Comparison of ENCODE assay signal across 14 cellular contexts in the genomic region with DNA sequence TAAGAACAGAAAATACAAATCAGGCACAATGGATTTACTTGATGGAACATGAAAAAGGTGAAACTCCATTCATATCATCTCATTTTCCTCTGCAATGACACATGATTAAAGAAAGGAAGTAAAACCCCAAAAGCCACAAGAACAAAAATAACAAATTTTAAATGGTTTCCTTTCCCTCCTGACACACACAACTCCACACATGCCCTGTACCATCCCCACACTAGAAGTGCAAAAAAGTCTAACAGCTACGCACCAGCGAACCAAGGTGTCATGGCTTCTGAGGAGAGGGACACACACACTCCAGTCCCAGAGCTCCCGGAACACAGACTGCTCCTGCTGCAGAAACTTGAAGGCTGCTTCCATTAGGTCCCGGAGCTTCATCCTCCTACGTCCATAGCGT. TPM values are rescaled to one million over a fixed set of nuclear protein-coding genes. Genes with fewer than 3 reads are reported as not detected.
A peak's percentile ranks its signal among the peaks of the same experiment; 100 is the strongest.
DNase-seq lines count a peak whose midpoint lies in the region; ATAC-seq, FAIRE-seq and TF ChIP-seq lines count a peak whose summit lies in the region.
"Had no signal": no experiment of that assay in that cellular context is flagged by ENCODE, and none has a peak within 500 bp of the region (broad histone marks: within the 10 kb centered on the region; RNA-seq: fewer than 3 reads in every experiment).

No MANE protein-coding gene starts in this region.

- POLR2A ChIA-PET in activated CD4-positive, alpha-beta T cell treated with anti-CD3 and anti-CD28 coated beads, Interleukin-2, amount 10 ng/mL, durations not matched to agents 7 days and 5 days (lab: Charles Lee): no interaction called here
- POLR2A ChIA-PET in activated CD4-positive, alpha-beta memory T cell treated with anti-CD3 and anti-CD28 coated beads for 36 hours (lab: Charles Lee): interaction anchor here (1.7 kb wide), 1 partner anchor 25 kb away, joined by 4 read pairs; the partner anchor contains the start of gene MDN1

- H3K27ac ChIP-seq in kidney (ENCODE audit: low read depth in 2 of 2, low read length in 2 of 2): no peak overlapping the region
- H3K27ac ChIP-seq: brain microvascular endothelial cell, neural progenitor cell, upper lobe of left lung had no signal

- peak; percentile 49 for DNase-seq in activated CD4-positive, alpha-beta T cell treated with anti-CD3 and anti-CD28 coated beads, Interleukin-2, amount 10 ng/mL, durations not matched to agents 7 days and 5 days
- no peak for DNase-seq in activated CD4-positive, alpha-beta T cell treated with anti-CD3 and anti-CD28 coated beads for 1 hour
- DNase-seq in activated CD4-positive, alpha-beta memory T cell treated with anti-CD3 and anti-CD28 coated beads for 36 hours: peak; percentile 29
- no peak for DNase-seq in natural killer cell treated with Interleukin-12 subunit alpha and Interleukin-12 subunit beta and Interleukin-15 and Interleukin-18, amount 100 ng/mL, for 72 hours (ENCODE audit: low spot score)
- DNase-seq in kidney: no peak
- no peak for DNase-seq in dermis blood vessel endothelial cell
- DNase-seq: brain microvascular endothelial cell, upper lobe of left lung had no signal

- no peaks in the 10 kb centered on the region for H3K4me1 ChIP-seq in kidney (ENCODE audit: control insufficient read depth in 1 of 2, insufficient read depth in 1 of 2, low read depth in 1 of 2, low read length in 2 of 2)
- H3K4me1 ChIP-seq: neural progenitor cell, upper lobe of left lung had no signal

- intact Hi-C loops in activated CD4-positive, alpha-beta memory T cell treated with anti-CD3 and anti-CD28 coated beads for 36 hours (cut with micrococcal nuclease): no loop called here
- intact Hi-C loops in kidney (cut with DNase I): no loop called here

- H3K36me3 ChIP-seq in kidney (ENCODE audit: control insufficient read depth in 1 of 2, insufficient read depth in 2 of 2, low read length in 2 of 2): peaks cover 10 to 14% of the 10 kb centered on the region in 2 donors

- no peaks in the 10 kb centered on the region for H3K9me3 ChIP-seq in kidney (ENCODE audit: control insufficient read depth in 1 of 2, low read length in 2 of 2)
- H3K9me3 ChIP-seq: upper lobe of left lung had no signal

- H3K27me3 Mint-ChIP-seq in activated CD4-positive, alpha-beta T cell treated with anti-CD3 and anti-CD28 coated beads, Interleukin-2, amount 10 ng/mL, durations not matched to agents 7 days and 5 days: no peaks in the 10 kb centered on the region
- no peaks in the 10 kb centered on the region for H3K27me3 Mint-ChIP-seq in activated CD4-positive, alpha-beta memory T cell treated with anti-CD3 and anti-CD28 coated beads for 36 hours
- no peaks in the 10 kb centered on the region for H3K27me3 Mint-ChIP-seq in natural killer cell treated with Interleukin-12 subunit alpha and Interleukin-12 subunit beta and Interleukin-15 and Interleukin-18, amount 100 ng/mL, for 72 hours

- peak overlapping the region; percentile 88 for H3K27ac Mint-ChIP-seq in activated CD4-positive, alpha-beta T cell treated with anti-CD3 and anti-CD28 coated beads, Interleukin-2, amount 10 ng/mL, durations not matched to agents 7 days and 5 days
- H3K27ac Mint-ChIP-seq in activated CD4-positive, alpha-beta memory T cell treated with anti-CD3 and anti-CD28 coated beads for 36 hours: peak overlapping the region; percentile 14
- peak overlapping the region; percentile 57 to 86 for H3K27ac Mint-ChIP-seq in natural killer cell treated with Interleukin-12 subunit alpha and Interleukin-12 subunit beta and Interleukin-15 and Interleukin-18, amount 100 ng/mL, for 72 hours
- H3K27ac Mint-ChIP-seq: neural progenitor cell had no signal

- H3K4me3 ChIP-seq in kidney (ENCODE audit: low read length in 2 of 2): no peak overlapping the region
- H3K4me3 ChIP-seq: neural progenitor cell, skin epidermis, upper lobe of left lung had no signal

- H3K36me3 Mint-ChIP-seq in activated CD4-positive, alpha-beta T cell treated with anti-CD3 and anti-CD28 coated beads, Interleukin-2, amount 10 ng/mL, durations not matched to agents 7 days and 5 days (ENCODE audit: low read depth): peaks cover 62% of the 10 kb centered on the region
- H3K36me3 Mint-ChIP-seq in activated CD4-positive, alpha-beta memory T cell treated with anti-CD3 and anti-CD28 coated beads for 36 hours: peaks cover 46% of the 10 kb centered on the region
- peaks cover 15% of the 10 kb centered on the region for H3K36me3 Mint-ChIP-seq in natural killer cell treated with Interleukin-12 subunit alpha and Interleukin-12 subunit beta and Interleukin-15 and Interleukin-18, amount 100 ng/mL, for 72 hours

- peak overlapping the region; percentile 55 for H3K4me3 Mint-ChIP-seq in activated CD4-positive, alpha-beta T cell treated with anti-CD3 and anti-CD28 coated beads, Interleukin-2, amount 10 ng/mL, durations not matched to agents 7 days and 5 days
- peak overlapping the region; percentile 25 for H3K4me3 Mint-ChIP-seq in activated CD4-positive, alpha-beta memory T cell treated with anti-CD3 and anti-CD28 coated beads for 36 hours
- peak overlapping the region; percentile 48 for H3K4me3 Mint-ChIP-seq in natural killer cell treated with Interleukin-12 subunit alpha and Interleukin-12 subunit beta and Interleukin-15 and Interleukin-18, amount 100 ng/mL, for 72 hours
- H3K4me3 Mint-ChIP-seq: neural progenitor cell had no signal

- H3K9ac ChIP-seq in kidney (ENCODE audit: low read length in 2 of 2): no peak overlapping the region
- H3K9ac ChIP-seq: neural progenitor cell had no signal

- H3K9me3 Mint-ChIP-seq in activated CD4-positive, alpha-beta T cell treated with anti-CD3 and anti-CD28 coated beads, Interleukin-2, amount 10 ng/mL, durations not matched to agents 7 days and 5 days: no peaks in the 10 kb centered on the region
- no peaks in the 10 kb centered on the region for H3K9me3 Mint-ChIP-seq in activated CD4-positive, alpha-beta memory T cell treated with anti-CD3 and anti-CD28 coated beads for 36 hours
- no peaks in the 10 kb centered on the region for H3K9me3 Mint-ChIP-seq in natural killer cell treated with Interleukin-12 subunit alpha and Interleukin-12 subunit beta and Interleukin-15 and Interleukin-18, amount 100 ng/mL, for 72 hours
- H3K9me3 Mint-ChIP-seq: neural progenitor cell had no signal

- peaks cover 33% of the 10 kb centered on the region for H3K4me1 Mint-ChIP-seq in activated CD4-positive, alpha-beta T cell treated with anti-CD3 and anti-CD28 coated beads, Interleukin-2, amount 10 ng/mL, durations not matched to agents 7 days and 5 days
- peaks cover 25% of the 10 kb centered on the region for H3K4me1 Mint-ChIP-seq in activated CD4-positive, alpha-beta memory T cell treated with anti-CD3 and anti-CD28 coated beads for 36 hours (ENCODE audit: low read depth)
- peaks cover 21 to 24% of the 10 kb centered on the region in 2 donors for H3K4me1 Mint-ChIP-seq in natural killer cell treated with Interleukin-12 subunit alpha and Interleukin-12 subunit beta and Interleukin-15 and Interleukin-18, amount 100 ng/mL, for 72 hours (ENCODE audit: low read depth in 2 of 2)
- H3K4me1 Mint-ChIP-seq: neural progenitor cell had no signal

- peak; percentile 39 for ATAC-seq in HG03469 (IDR thresholded peaks at IDR 0.05; ENCODE audit: unreplicated experiment)
- ATAC-seq in natural killer cell treated with Interleukin-12 subunit alpha and Interleukin-12 subunit beta and Interleukin-15 and Interleukin-18, amount 100 ng/mL, for 72 hours: peak in 1 of 2 donors; percentile 69
- ATAC-seq in GM21447 (IDR thresholded peaks at IDR 0.05; ENCODE audit: unreplicated experiment): no peak
- ATAC-seq: Panc1 had no signal

- no peak for FAIRE-seq in kidney (lab: Jason Lieb, UNC)
- FAIRE-seq: endometrium had no signal

- CTCF ChIA-PET in activated CD4-positive, alpha-beta T cell treated with anti-CD3 and anti-CD28 coated beads, Interleukin-2, amount 10 ng/mL, durations not matched to agents 7 days and 5 days (lab: Charles Lee): interaction anchor here (1.9 kb wide), 1 partner anchor 33 kb away, joined by 6 read pairs; no protein-coding TSS in a partner anchor
- CTCF ChIA-PET in activated CD4-positive, alpha-beta memory T cell treated with anti-CD3 and anti-CD28 coated beads for 36 hours (lab: Charles Lee): interaction anchor here (2.0 kb wide), 1 partner anchor 25 kb away, joined by 4 read pairs; the partner anchor contains the start of gene MDN1

- no peak for TF ChIP-seq CTCF in kidney (IDR thresholded peaks at IDR 0.05; ENCODE audit: borderline replicate concordance, extremely low read depth, insufficient read depth)

RNA-seq across cellular contexts. Expression of gene MDN1, which starts 25.3 kb away (rescaled TPM):
- total RNA-seq in activated CD4-positive, alpha-beta T cell treated with anti-CD3 and anti-CD28 coated beads, Interleukin-2, amount 10 ng/mL, durations not matched to agents 7 days and 5 days: 10 to 100 TPM; 53.8 to 56.8 TPM
- 10 to 100 TPM; 39.1 to 40.2 TPM for total RNA-seq in activated CD4-positive, alpha-beta memory T cell treated with anti-CD3 and anti-CD28 coated beads for 36 hours
- 100 to 1,000 TPM in 1 of 2 donors, 10 to 100 TPM in 1; 47.3 to 102 TPM for total RNA-seq in natural killer cell treated with Interleukin-12 subunit alpha and Interleukin-12 subunit beta and Interleukin-15 and Interleukin-18, amount 100 ng/mL, for 72 hours
- total RNA-seq in kidney (34.9 TPM), dermis blood vessel endothelial cell (28.2 and 35.8 TPM in 2 replicates)
- polyA plus RNA-seq in kidney (ENCODE audit: insufficient read depth, low read depth, low replicate concordance): 19.4 TPM

RNA-seq across cellular contexts. Expression of gene CASP8AP2, which starts 35.4 kb away (rescaled TPM):
- total RNA-seq in activated CD4-positive, alpha-beta T cell treated with anti-CD3 and anti-CD28 coated beads, Interleukin-2, amount 10 ng/mL, durations not matched to agents 7 days and 5 days: 10 to 100 TPM; 45.1 to 49.6 TPM
- 10 to 100 TPM; 32.4 to 34.2 TPM for total RNA-seq in activated CD4-positive, alpha-beta memory T cell treated with anti-CD3 and anti-CD28 coated beads for 36 hours
- 10 to 100 TPM; 20.3 to 33.1 TPM for total RNA-seq in natural killer cell treated with Interleukin-12 subunit alpha and Interleukin-12 subunit beta and Interleukin-15 and Interleukin-18, amount 100 ng/mL, for 72 hours
- total RNA-seq in kidney: 17.5 TPM
- polyA plus RNA-seq in kidney (ENCODE audit: insufficient read depth, low read depth, low replicate concordance): 2.4 TPM
- total RNA-seq in dermis blood vessel endothelial cell: 17.4 and 21.1 TPM in 2 replicates

Comparison
In these comparisons a context has a peak if more than half of its experiments do, and no peak if none do; other contexts are left out.
1. DNase-seq: peak in activated CD4-positive, alpha-beta T cell treated with anti-CD3 and anti-CD28 coated beads, Interleukin-2, amount 10 ng/mL, durations not matched to agents 7 days and 5 days (single experiment) and activated CD4-positive, alpha-beta memory T cell treated with anti-CD3 and anti-CD28 coated beads for 36 hours (single experiment); none in activated CD4-positive, alpha-beta T cell treated with anti-CD3 and anti-CD28 coated beads for 1 hour (single experiment), natural killer cell treated with Interleukin-12 subunit alpha and Interleukin-12 subunit beta and Interleukin-15 and Interleukin-18, amount 100 ng/mL, for 72 hours (single experiment), kidney (single experiment) and dermis blood vessel endothelial cell (single experiment).
2. H3K27ac Mint-ChIP-seq: peak in every context shown above with its lines; median percentile 88 in activated CD4-positive, alpha-beta T cell treated with anti-CD3 and anti-CD28 coated beads, Interleukin-2, amount 10 ng/mL, durations not matched to agents 7 days and 5 days; 72 in natural killer cell treated with Interleukin-12 subunit alpha and Interleukin-12 subunit beta and Interleukin-15 and Interleukin-18, amount 100 ng/mL, for 72 hours; 14 in activated CD4-positive, alpha-beta memory T cell treated with anti-CD3 and anti-CD28 coated beads for 36 hours.
3. Peak in every context shown above with its lines, with median percentiles within 50 percentile points of each other: H3K4me3 Mint-ChIP-seq.